Comparison of ENCODE assay signal across 17 cellular contexts in genomic region chr1:105416246-105416645, GRCh38.
DNase-seq lines count a peak whose midpoint lies in the region; ATAC-seq, FAIRE-seq and TF ChIP-seq lines count a peak whose summit lies in the region.
"Had no signal": no experiment of that assay in that cellular context is flagged by ENCODE, and none has a peak within 500 bp of the region (broad histone marks: within the 10 kb centered on the region; RNA-seq: fewer than 3 reads in every experiment).

No MANE protein-coding gene starts in this region.

- peaks cover 35% of the 10 kb centered on the region for H3K36me3 Mint-ChIP-seq in GM23338 (ENCODE audit: low read depth)
- H3K36me3 Mint-ChIP-seq: CD4-positive, CD25-positive, alpha-beta regulatory T cell had no signal

- H3K4me1 Mint-ChIP-seq in GM23338: peaks cover 15% of the 10 kb centered on the region
- H3K4me1 Mint-ChIP-seq: CD4-positive, CD25-positive, alpha-beta regulatory T cell had no signal

- H3K27ac ChIP-seq in GM23338 (ENCODE audit: low read depth): peak overlapping the region; percentile 6; the same call in 1 of the 2 replicates
- no peak overlapping the region for H3K27ac ChIP-seq in GM12878 (ENCODE audit: control insufficient read depth, insufficient read depth)
- no peak overlapping the region for H3K27ac ChIP-seq in iPS DF 6.9 (ENCODE audit: low read length)
- no peak overlapping the region for H3K27ac ChIP-seq in heart right ventricle
- H3K27ac ChIP-seq: BLaER1 treated with 17β-estradiol and CSF1 and Interleukin-3, amounts not matched to agents 10 nM and 100 nM; KMS-11 had no signal

- SMC1A ChIA-PET in GM12878 (lab: Charles Lee; ENCODE audit: uncharacterized antibody, unreplicated experiment): interaction anchor here (0.6 kb wide), 1 partner anchor 246 kb away, joined by 3 read pairs; no protein-coding TSS in a partner anchor

- no peaks in the 10 kb centered on the region for H3K4me1 ChIP-seq in GM23338 (ENCODE audit: insufficient read depth)
- no peaks in the 10 kb centered on the region for H3K4me1 ChIP-seq in GM12878 (ENCODE audit: control insufficient read depth, insufficient read depth, low read length)
- H3K4me1 ChIP-seq in iPS DF 6.9 (ENCODE audit: control insufficient read depth, insufficient read depth, low read length): no peaks in the 10 kb centered on the region; the same call in 1 of the 2 replicates
- H3K4me1 ChIP-seq in heart right ventricle: no peaks in the 10 kb centered on the region
- H3K4me1 ChIP-seq: BLaER1 treated with 17β-estradiol and CSF1 and Interleukin-3, amounts not matched to agents 10 nM and 100 nM; HAP-1 had no signal

- CTCF ChIA-PET in GM12878 (lab: Yijun Ruan, JAX): no interaction called here

- no peak overlapping the region for H3K9ac ChIP-seq in GM12878 (ENCODE audit: control insufficient read depth, insufficient read depth, low read length)
- H3K9ac ChIP-seq: BLaER1 treated with 17β-estradiol and CSF1 and Interleukin-3, amounts not matched to agents 10 nM and 100 nM; KMS-11 had no signal

- 14% methylated on average over 3 of the region's 3 CpGs for WGBS in GM12878 (ENCODE audit: insufficient coverage, insufficient replicate concordance, low lambda C conversion rate, missing lambda C conversion rate)
- no CpG with 5 or more reads among the region's 3 CpGs for WGBS in iPS DF 6.9 (ENCODE audit: insufficient coverage, insufficient read length)
- 79 to 84% methylated on average over 3 of the region's 3 CpGs for WGBS in heart right ventricle, 2 donors

- no peak for TF ChIP-seq RAD21 in GM12878 (IDR thresholded peaks at IDR 0.05; ENCODE audit: insufficient read depth, low read depth, low read length)

- no peak for TF ChIP-seq EP300 in GM12878 (IDR thresholded peaks at IDR 0.05; ENCODE audit: borderline replicate concordance in 1 of 2, control insufficient read depth in 1 of 2, low read depth in 2 of 2, low read length in 2 of 2)

- DNase-seq in GM23338 (ENCODE audit: low spot score): peak; percentile 48
- DNase-seq in GM12878 (ENCODE audit: low read depth, low spot score): no peak
- peak; percentile 18 for DNase-seq in iPS DF 6.9 (ENCODE audit: low read depth, low spot score)
- no peak for DNase-seq in Kasumi-1 (lab: John Stamatoyannopoulos, UW)
- DNase-seq in amniotic stem cell (lab: John Stamatoyannopoulos, UW): no peak
- DNase-seq in heart right ventricle: no peak
- DNase-seq: ACHN; CD4-positive, CD25-positive, alpha-beta regulatory T cell; DMS53; GF-D8; GOT3 had no signal

- no peaks in the 10 kb centered on the region for H3F3A ChIP-seq in GM23338 (replicated peaks; ENCODE audit: low read depth)

- no peak overlapping the region for H3K4me3 Mint-ChIP-seq in GM23338
- H3K4me3 Mint-ChIP-seq: CD4-positive, CD25-positive, alpha-beta regulatory T cell had no signal

- H3K9me2 ChIP-seq in GM23338 (ENCODE audit: insufficient read depth): peaks cover 12% of the 10 kb centered on the region

- intact Hi-C loops in GM12878 (cut with micrococcal nuclease; ENCODE audit: unreplicated experiment): no loop called here
- intact Hi-C loops in heart right ventricle (cut with DNase I): no loop called here

- in situ Hi-C loops in GM12878 (cut with MboI): no loop called here

- H3K9me3 ChIP-seq in GM12878 (replicated peaks; ENCODE audit: control insufficient read depth, insufficient read depth, low read length): no peaks in the 10 kb centered on the region; the same call in 2 of the 3 replicates
- H3K9me3 ChIP-seq in iPS DF 6.9 (ENCODE audit: control insufficient read depth, insufficient read depth, low read length): no peaks in the 10 kb centered on the region
- H3K9me3 ChIP-seq in heart right ventricle: peaks cover 0 to 34% (median 0%) of the 10 kb centered on the region in 11 donors
- H3K9me3 ChIP-seq: HAP-1 had no signal

- H3K27me3 Mint-ChIP-seq in GM23338 (ENCODE audit: insufficient read depth, low read depth, poor library complexity): peaks cover 11% of the 10 kb centered on the region
- H3K27me3 Mint-ChIP-seq: CD4-positive, CD25-positive, alpha-beta regulatory T cell had no signal

- H3K27ac Mint-ChIP-seq in GM23338: peak overlapping the region; percentile 45; the same call in 1 of the 2 replicates
- H3K27ac Mint-ChIP-seq: CD4-positive, CD25-positive, alpha-beta regulatory T cell had no signal

- ATAC-seq in GM23338: peak; percentile 81
- ATAC-seq in HG03342 (IDR thresholded peaks at IDR 0.05; ENCODE audit: unreplicated experiment): peak; percentile 47
- ATAC-seq in GM12878: peak; percentile 67
- no peak for ATAC-seq in heart right ventricle
- ATAC-seq: HepG2 had no signal

- no peaks in the 10 kb centered on the region for H3K27me3 ChIP-seq in GM23338 (ENCODE audit: insufficient read depth)
- no peaks in the 10 kb centered on the region for H3K27me3 ChIP-seq in GM12878 (replicated peaks in 1 of 2; ENCODE audit: control insufficient read depth in 2 of 2, insufficient read depth in 2 of 2, low read length in 1 of 2)
- H3K27me3 ChIP-seq in iPS DF 6.9 (ENCODE audit: control insufficient read depth, insufficient read depth, low read length): no peaks in the 10 kb centered on the region
- no peaks in the 10 kb centered on the region for H3K27me3 ChIP-seq in heart right ventricle
- H3K27me3 ChIP-seq: BLaER1 treated with 17β-estradiol and CSF1 and Interleukin-3, amounts not matched to agents 10 nM and 100 nM had no signal

- no peak for FAIRE-seq in GM12878 (lab: Jason Lieb, UNC)
- FAIRE-seq: GM18507, HepG2 had no signal

- H3K36me3 ChIP-seq in GM23338 (ENCODE audit: insufficient read depth): peaks cover 9% of the 10 kb centered on the region; the same call in 1 of the 2 replicates
- no peaks in the 10 kb centered on the region for H3K36me3 ChIP-seq in GM12878 (ENCODE audit: control insufficient read depth in 2 of 2, insufficient read depth in 2 of 2, low read length in 1 of 2)
- no peaks in the 10 kb centered on the region for H3K36me3 ChIP-seq in iPS DF 6.9 (ENCODE audit: control insufficient read depth, insufficient read depth, low read length)
- H3K36me3 ChIP-seq in heart right ventricle: no peaks in the 10 kb centered on the region
- H3K36me3 ChIP-seq: BLaER1 treated with 17β-estradiol and CSF1 and Interleukin-3, amounts not matched to agents 10 nM and 100 nM; HAP-1 had no signal

- POLR2A ChIA-PET in GM12878 (lab: Charles Lee): no interaction called here

- H3K4me3 ChIP-seq in GM23338: no peak overlapping the region
- H3K4me3 ChIP-seq in GM12878: no peak overlapping the region
- no peak overlapping the region for H3K4me3 ChIP-seq in iPS DF 6.9 (ENCODE audit: low read length)
- H3K4me3 ChIP-seq in heart right ventricle: no peak overlapping the region
- H3K4me3 ChIP-seq: BLaER1 treated with 17β-estradiol and CSF1 and Interleukin-3, amounts not matched to agents 10 nM and 100 nM; HAP-1 had no signal

- no peaks in the 10 kb centered on the region for H4K20me1 ChIP-seq in GM23338 (replicated peaks; ENCODE audit: insufficient read depth)
- H4K20me1 ChIP-seq in GM12878 (ENCODE audit: control insufficient read depth, insufficient read depth): no peaks in the 10 kb centered on the region
- H4K20me1 ChIP-seq: BLaER1 treated with 17β-estradiol and CSF1 and Interleukin-3, amounts not matched to agents 10 nM and 100 nM had no signal

- TF ChIP-seq CTCF in GM23338 (conservative IDR thresholded peaks at IDR 0.05; ENCODE audit: low read depth in 2 of 2) (no peak), GM12878 (IDR thresholded peaks at IDR 0.05 in 2 of 3, conservative IDR thresholded peaks at IDR 0.05 in 1 of 3; ENCODE audit: control insufficient read depth in 2 of 3, extremely low read depth in 1 of 3, insufficient read depth in 1 of 3, low read depth in 3 of 3, low read length in 3 of 3) (no peak), heart right ventricle (IDR thresholded peaks at IDR 0.05) (no peak)

- no peak for TF ChIP-seq POLR2A in GM12878 (IDR thresholded peaks at IDR 0.05; ENCODE audit: low read depth, low read length)

- H3K79me2 ChIP-seq in GM23338 (replicated peaks; ENCODE audit: insufficient read depth) (no peaks in the 10 kb centered on the region), GM12878 (ENCODE audit: control insufficient read depth, insufficient read depth, low read length) (no peaks in the 10 kb centered on the region)

- H2AFZ ChIP-seq in GM23338 (no peak overlapping the region), GM12878 (ENCODE audit: control insufficient read depth, low read depth, low read length) (no peak overlapping the region)

- RAD21 ChIA-PET in GM12878 (lab: Charles Lee; ENCODE audit: unreplicated experiment): no interaction called here

- peaks cover 42% of the 10 kb centered on the region for H3K9me3 Mint-ChIP-seq in GM23338

- 0 out of 2 replicates have a peak overlapping the region, but pooled peaks have one; percentile 9 for H3K4me2 ChIP-seq in GM23338
- H3K4me2 ChIP-seq in GM12878 (ENCODE audit: control insufficient read depth, insufficient read depth): no peak overlapping the region
- H3K4me2 ChIP-seq: BLaER1 treated with 17β-estradiol and CSF1 and Interleukin-3, amounts not matched to agents 10 nM and 100 nM; KMS-11 had no signal

- BruUV-seq in GM12878 (replicated peaks; lab: Mats Ljungman, UMichigan): no TSS peak

TF ChIP-seq in GM23338, 12 proteins besides CTCF, POLR2A, EP300 and RAD21 (continues in another document):
- TF ChIP-seq STAT1 (IDR thresholded peaks at IDR 0.05; ENCODE audit: unreplicated experiment): no peak
- TF ChIP-seq NANOG (IDR thresholded peaks at IDR 0.05; ENCODE audit: borderline replicate concordance): no peak

TF ChIP-seq in GM12878, 131 proteins besides CTCF, POLR2A, EP300 and RAD21 (continues in another document):
- TF ChIP-seq ZZZ3 (IDR thresholded peaks at IDR 0.05; ENCODE audit: control insufficient read depth, insufficient read length, low read depth): no peak
- TF ChIP-seq, protein P1, sequence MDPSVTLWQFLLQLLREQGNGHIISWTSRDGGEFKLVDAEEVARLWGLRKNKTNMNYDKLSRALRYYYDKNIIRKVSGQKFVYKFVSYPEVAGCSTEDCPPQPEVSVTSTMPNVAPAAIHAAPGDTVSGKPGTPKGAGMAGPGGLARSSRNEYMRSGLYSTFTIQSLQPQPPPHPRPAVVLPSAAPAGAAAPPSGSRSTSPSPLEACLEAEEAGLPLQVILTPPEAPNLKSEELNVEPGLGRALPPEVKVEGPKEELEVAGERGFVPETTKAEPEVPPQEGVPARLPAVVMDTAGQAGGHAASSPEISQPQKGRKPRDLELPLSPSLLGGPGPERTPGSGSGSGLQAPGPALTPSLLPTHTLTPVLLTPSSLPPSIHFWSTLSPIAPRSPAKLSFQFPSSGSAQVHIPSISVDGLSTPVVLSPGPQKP (IDR thresholded peaks at IDR 0.05; ENCODE audit: low read depth, low read length): no peak
- TF ChIP-seq IKZF2 (IDR thresholded peaks at IDR 0.05): no peak

Comparison
In these comparisons a context has a peak if more than half of its experiments do, and no peak if none do; other contexts are left out.
1. ATAC-seq: peak in GM23338 (single experiment), HG03342 (single experiment) and GM12878 (single experiment); none in heart right ventricle (0 of 8).
2. DNase-seq: peak in GM23338 (single experiment) and iPS DF 6.9 (single experiment); none in GM12878 (single experiment), Kasumi-1 (0 of 2), amniotic stem cell (single experiment) and heart right ventricle (0 of 2).